9 cellular contexts compared by ENCODE assay signal in the genomic region with DNA sequence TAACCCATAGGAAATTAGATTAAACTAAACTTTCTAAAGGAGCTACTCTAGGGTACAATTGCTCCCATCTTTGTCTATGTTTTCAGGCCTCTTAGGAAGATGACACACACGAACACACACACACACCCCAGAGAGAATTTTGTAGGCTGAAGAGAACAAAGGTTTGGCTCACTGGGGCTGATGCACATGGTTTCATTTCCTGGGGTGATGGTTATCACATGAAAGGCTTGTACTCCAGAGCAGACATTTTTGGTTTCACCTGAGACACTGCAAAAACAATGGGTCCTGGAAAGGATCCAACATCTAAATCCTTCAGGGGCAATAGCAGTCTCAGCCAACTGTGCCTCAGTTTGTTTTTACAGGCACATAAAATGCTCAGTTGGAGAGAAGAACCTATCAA.
DNase-seq lines count a peak whose midpoint lies in the region; ATAC-seq and TF ChIP-seq lines count a peak whose summit lies in the region.
"Had no signal": no experiment of that assay in that cellular context is flagged by ENCODE, and none has a peak within 500 bp of the region (broad histone marks: within the 10 kb centered on the region; RNA-seq: fewer than 3 reads in every experiment).

No MANE protein-coding gene starts in this region.

- H3K4me3 Mint-ChIP-seq in natural killer cell: no peak overlapping the region

- H3K4me1 ChIP-seq in KMS-11 (ENCODE audit: low read depth, poor library complexity, severe bottlenecking): peaks cover 96% of the 10 kb centered on the region

- no peaks in the 10 kb centered on the region for H3K9me3 Mint-ChIP-seq in natural killer cell

- H3K9ac ChIP-seq in KMS-11: peak overlapping the region; percentile 33

- TF ChIP-seq CTCF in GM10248 (IDR thresholded peaks at IDR 0.05; ENCODE audit: control extremely low read depth, extremely low read depth, low read depth, missing control alignments) (no peak), KMS-11 (conservative IDR thresholded peaks at IDR 0.05; ENCODE audit: low read depth, low read length) (no peak), natural killer cell (IDR thresholded peaks at IDR 0.05) (no peak)

- POLR2A ChIA-PET in GM10248 (lab: Yijun Ruan, JAX): no interaction called here
- POLR2A ChIA-PET in HEK293T (lab: Yijun Ruan, JAX): no interaction called here

- CTCF ChIA-PET in GM10248 (lab: Yijun Ruan, JAX): no interaction called here
- CTCF ChIA-PET in HEK293T (lab: Yijun Ruan, JAX): no interaction called here

- peak overlapping the region; percentile 80 to 86 for H3K27ac Mint-ChIP-seq in natural killer cell

- H3K36me3 Mint-ChIP-seq in natural killer cell: no peaks in the 10 kb centered on the region

- no peaks in the 10 kb centered on the region for H3K27me3 Mint-ChIP-seq in natural killer cell (ENCODE audit: low read depth in 2 of 2)

- H3K4me3 ChIP-seq in KMS-11 (IDR thresholded peaks at IDR 0.05; ENCODE audit: insufficient read depth, low read depth, low read length): no peak overlapping the region
- H3K4me3 ChIP-seq: K562 had no signal

- H3K36me3 ChIP-seq in KMS-11 (ENCODE audit: insufficient read depth): peaks cover 5% of the 10 kb centered on the region; the same call in 1 of the 2 replicates

- peak overlapping the region; percentile 77 for H3K4me2 ChIP-seq in KMS-11

- ATAC-seq in natural killer cell (peak; percentile 61 to 72 (median 71)), GM21515 (IDR thresholded peaks at IDR 0.05; ENCODE audit: unreplicated experiment) (no peak), GM18505 (IDR thresholded peaks at IDR 0.05; ENCODE audit: unreplicated experiment) (no peak), GM19324 (IDR thresholded peaks at IDR 0.05; ENCODE audit: low FRiP score, unreplicated experiment) (no peak)
- ATAC-seq: K562 had no signal

- intact Hi-C loops in natural killer cell (cut with micrococcal nuclease): no loop called here

- peak overlapping the region; percentile 86 for H3K27ac ChIP-seq in KMS-11

- H3K27me3 ChIP-seq in KMS-11 (ENCODE audit: insufficient read depth, low read depth): no peaks in the 10 kb centered on the region

- DNase-seq in GM10248 (ENCODE audit: extremely low spot score): peak; percentile 45
- peak; percentile 48 for DNase-seq in activated T-cell treated with anti-CD3 and anti-CD28 coated beads for 4 hours
- DNase-seq in natural killer cell: no peak
- DNase-seq in HEK293T (ENCODE audit: extremely low spot score): no peak

- peaks cover 78% of the 10 kb centered on the region for H3K79me2 ChIP-seq in KMS-11 (ENCODE audit: insufficient read depth, low read depth)

- TF ChIP-seq POLR2A in GM18505 (IDR thresholded peaks at IDR 0.05; ENCODE audit: borderline replicate concordance, extremely low read depth, insufficient read depth, insufficient read length): no peak

- H3K4me1 Mint-ChIP-seq in natural killer cell: peaks cover 36 to 52% of the 10 kb centered on the region in 2 donors

- no peak overlapping the region for H2AFZ ChIP-seq in KMS-11 (ENCODE audit: low read depth)

- no peaks in the 10 kb centered on the region for H4K20me1 ChIP-seq in KMS-11 (ENCODE audit: insufficient read depth)

TF ChIP-seq in HEK293T, 16 proteins besides CTCF, POLR2A, EP300 and RAD21:
- no peak for TF ChIP-seq SUZ12 (IDR thresholded peaks at IDR 0.05)
- no peak for TF ChIP-seq FOXK2 (IDR thresholded peaks at IDR 0.05)
- no peak for TF ChIP-seq ELF4 (IDR thresholded peaks at IDR 0.05)
- no peak for TF ChIP-seq LEF1 (IDR thresholded peaks at IDR 0.05; ENCODE audit: borderline replicate concordance)
- TF ChIP-seq ZNF384 (IDR thresholded peaks at IDR 0.05): no peak
- TF ChIP-seq FOXA1 (IDR thresholded peaks at IDR 0.05): no peak
- TF ChIP-seq ARNT (IDR thresholded peaks at IDR 0.05): no peak

Comparison
In these comparisons a context has a peak if more than half of its experiments do, and no peak if none do; other contexts are left out.
1. DNase-seq: peak in GM10248 (single experiment) and activated T-cell treated with anti-CD3 and anti-CD28 coated beads for 4 hours (single experiment); none in natural killer cell (single experiment) and HEK293T (single experiment).
2. ATAC-seq: peak in natural killer cell (3 of 3); none in GM21515 (single experiment), GM18505 (single experiment) and GM19324 (single experiment).